In the genomic region with DNA sequence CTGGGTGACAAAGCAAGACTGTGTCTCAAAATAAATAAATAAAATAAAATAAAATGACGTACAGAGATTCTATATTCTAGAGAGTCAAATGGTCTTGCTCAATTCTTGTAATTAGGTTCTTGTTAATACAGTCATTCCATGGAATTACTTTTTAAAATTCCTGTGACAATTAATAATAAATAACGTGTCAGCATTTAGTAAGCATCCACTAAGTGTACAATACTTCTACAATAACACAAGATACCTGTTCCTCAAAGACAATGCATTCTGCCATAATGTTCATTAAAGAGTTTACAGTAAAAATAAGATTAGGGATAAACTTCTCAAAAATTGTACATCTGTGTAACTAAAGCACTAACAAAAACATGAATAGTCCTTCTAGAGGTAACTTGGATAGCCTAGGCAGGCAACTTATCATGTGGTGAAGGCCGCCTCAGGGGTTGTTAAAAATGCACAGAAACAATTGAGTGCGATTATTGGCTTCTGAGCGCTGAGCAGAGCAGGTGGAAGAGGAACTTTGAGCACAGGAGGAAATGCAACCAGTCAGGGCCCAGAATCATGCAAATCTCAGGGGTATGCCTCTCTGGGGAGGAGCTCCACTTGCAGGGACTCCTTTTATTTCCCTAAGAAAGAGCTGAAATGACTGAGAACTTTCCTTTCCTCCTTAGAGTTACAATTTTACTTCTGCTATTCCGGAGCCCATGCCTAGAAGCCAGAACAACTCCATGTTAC, we compare ENCODE assay signal across 9 cellular contexts. TPM values are rescaled to one million over a fixed set of nuclear protein-coding genes. Genes with fewer than 3 reads are reported as not detected.
A peak's percentile ranks its signal among the peaks of the same experiment; 100 is the strongest.
DNase-seq lines count a peak whose midpoint lies in the region; ATAC-seq and TF ChIP-seq lines count a peak whose summit lies in the region.
"Had no signal": no experiment of that assay in that cellular context is flagged by ENCODE, and none has a peak within 500 bp of the region (broad histone marks: within the 10 kb centered on the region; RNA-seq: fewer than 3 reads in every experiment).

No MANE protein-coding gene starts in this region.

- peak overlapping the region; percentile 23 to 92 (median 30) for H3K27ac Mint-ChIP-seq in IgD-negative memory B cell
- H3K27ac Mint-ChIP-seq in neural progenitor cell, result no peak overlapping the region
- H3K27ac Mint-ChIP-seq: activated T-helper 17 cell treated with anti-CD3 and anti-CD28 coated beads, Interleukin-2, amount 50 U/mL, for 72 hours; stimulated activated effector memory CD8-positive, alpha-beta T cell treated with anti-CD3 and anti-CD28 coated beads, Interleukin-12 subunit alpha, Interleukin-12 subunit beta, amount 100 ng/mL, for 72 hours had no signal

- no peaks in the 10 kb centered on the region for H3K9me3 ChIP-seq in neural progenitor cell (ENCODE audit: low read depth)
- H3K9me3 ChIP-seq in PC-9 (ENCODE audit: insufficient read depth, low read depth), result no peaks in the 10 kb centered on the region

- CTCF ChIA-PET in PC-9 (lab: Charles Lee), result no interaction called here

- H3K4me1 Mint-ChIP-seq in IgD-negative memory B cell (peaks cover 40 to 59% (median 42%) of the 10 kb centered on the region in 3 donors), neural progenitor cell (no peaks in the 10 kb centered on the region)
- H3K4me1 Mint-ChIP-seq: stimulated activated effector memory CD8-positive, alpha-beta T cell treated with anti-CD3 and anti-CD28 coated beads, Interleukin-12 subunit alpha, Interleukin-12 subunit beta, amount 100 ng/mL, for 72 hours had no signal

- H4K20me1 ChIP-seq in neural progenitor cell (ENCODE audit: low read depth) (no peaks in the 10 kb centered on the region), PC-9 (ENCODE audit: insufficient read depth) (no peaks in the 10 kb centered on the region)

- H3K4me3 ChIP-seq in neural progenitor cell, result no peak overlapping the region
- H3K4me3 ChIP-seq in PC-9, result no peak overlapping the region

- H3K79me2 ChIP-seq in neural progenitor cell (ENCODE audit: low read depth) (no peaks in the 10 kb centered on the region), PC-9 (ENCODE audit: low read depth) (no peaks in the 10 kb centered on the region)

- H3K4me2 ChIP-seq in neural progenitor cell, result no peak overlapping the region
- H3K4me2 ChIP-seq in PC-9, result no peak overlapping the region

- POLR2A ChIA-PET in PC-9 (lab: Charles Lee; ENCODE audit: unreplicated experiment), result interaction anchor here (0.7 kb wide), 1 partner anchor 85 kb away, joined by 3 read pairs; no protein-coding TSS in a partner anchor

- no peaks in the 10 kb centered on the region for H3K27me3 ChIP-seq in neural progenitor cell
- no peaks in the 10 kb centered on the region for H3K27me3 ChIP-seq in PC-9 (ENCODE audit: insufficient read depth, low read depth)

- ATAC-seq in GM19023 (IDR thresholded peaks at IDR 0.05; ENCODE audit: unreplicated experiment), result peak; percentile 96
- ATAC-seq in HG02610 (IDR thresholded peaks at IDR 0.05; ENCODE audit: unreplicated experiment), result peak; percentile 96
- ATAC-seq: activated T-helper 17 cell treated with anti-CD3 and anti-CD28 coated beads, Interleukin-2, amount 50 U/mL, for 72 hours; stimulated activated effector memory CD8-positive, alpha-beta T cell treated with anti-CD3 and anti-CD28 coated beads, Interleukin-12 subunit alpha, Interleukin-12 subunit beta, amount 100 ng/mL, for 72 hours had no signal

- H3K27ac ChIP-seq in neural progenitor cell (no peak overlapping the region), PC-9 (no peak overlapping the region)

- intact Hi-C loops in PC-9 (cut with micrococcal nuclease; ENCODE audit: unreplicated experiment), result no loop called here

- no peak overlapping the region for H3K9ac ChIP-seq in neural progenitor cell

- H2AFZ ChIP-seq in neural progenitor cell (replicated peaks), result no peak overlapping the region
- H2AFZ ChIP-seq in PC-9, result no peak overlapping the region

- TF ChIP-seq CTCF in neural progenitor cell (IDR thresholded peaks at IDR 0.05) (no peak), PC-9 (conservative IDR thresholded peaks at IDR 0.05) (no peak)

- no peaks in the 10 kb centered on the region for H3K27me3 Mint-ChIP-seq in IgD-negative memory B cell
- peaks cover 4% of the 10 kb centered on the region for H3K27me3 Mint-ChIP-seq in neural progenitor cell (ENCODE audit: insufficient read depth, low read depth)
- H3K27me3 Mint-ChIP-seq: activated T-helper 17 cell treated with anti-CD3 and anti-CD28 coated beads, Interleukin-2, amount 50 U/mL, for 72 hours had no signal

- DNase-seq in neural progenitor cell (ENCODE audit: low spot score) (peak; percentile 1), PC-9 (no peak), SW 1271 (lab: John Stamatoyannopoulos, UW) (no peak), AG08395 (ENCODE audit: low spot score) (no peak)

- H3K4me1 ChIP-seq in neural progenitor cell (no peaks in the 10 kb centered on the region), PC-9 (replicated peaks; ENCODE audit: insufficient read depth) (peaks cover 6% of the 10 kb centered on the region; the same call in 1 of the 2 replicates)

- no peaks in the 10 kb centered on the region for H3F3A ChIP-seq in neural progenitor cell (ENCODE audit: low read depth)
- H3F3A ChIP-seq in PC-9 (ENCODE audit: insufficient read depth, low read depth), result peaks cover 4% of the 10 kb centered on the region; the same call in 1 of the 2 replicates

- H3K9me2 ChIP-seq in PC-9 (ENCODE audit: insufficient read depth), result no peaks in the 10 kb centered on the region

- H3K9me3 Mint-ChIP-seq in IgD-negative memory B cell (no peaks in the 10 kb centered on the region), neural progenitor cell (no peaks in the 10 kb centered on the region)
- H3K9me3 Mint-ChIP-seq: activated T-helper 17 cell treated with anti-CD3 and anti-CD28 coated beads, Interleukin-2, amount 50 U/mL, for 72 hours; stimulated activated effector memory CD8-positive, alpha-beta T cell treated with anti-CD3 and anti-CD28 coated beads, Interleukin-12 subunit alpha, Interleukin-12 subunit beta, amount 100 ng/mL, for 72 hours had no signal

- H3K36me3 Mint-ChIP-seq in IgD-negative memory B cell (peaks cover 18% of the 10 kb centered on the region), neural progenitor cell (peaks cover 6% of the 10 kb centered on the region)

- H3K36me3 ChIP-seq in neural progenitor cell, result peaks cover 12% of the 10 kb centered on the region
- H3K36me3 ChIP-seq in PC-9 (ENCODE audit: low read depth), result peaks cover 7% of the 10 kb centered on the region; the same call in 1 of the 2 replicates

- peak overlapping the region; percentile 22 to 91 (median 77) for H3K4me3 Mint-ChIP-seq in IgD-negative memory B cell
- H3K4me3 Mint-ChIP-seq in neural progenitor cell, result no peak overlapping the region
- H3K4me3 Mint-ChIP-seq: activated T-helper 17 cell treated with anti-CD3 and anti-CD28 coated beads, Interleukin-2, amount 50 U/mL, for 72 hours; stimulated activated effector memory CD8-positive, alpha-beta T cell treated with anti-CD3 and anti-CD28 coated beads, Interleukin-12 subunit alpha, Interleukin-12 subunit beta, amount 100 ng/mL, for 72 hours had no signal

- BruUV-seq in PC-9 (replicated peaks; lab: Mats Ljungman, UMichigan), result no TSS peak

RNA-seq across cellular contexts. Expression of gene QRSL1, which starts 37.1 kb away (rescaled TPM):
- polyA plus RNA-seq in IgD-negative memory B cell, result 78.5 TPM
- 15.0 and 23.0 TPM in 2 replicates for total RNA-seq in neural progenitor cell (ENCODE audit: low replicate concordance)
- total RNA-seq in PC-9 (2021), result 11.7 and 13.4 TPM in 2 replicates

RNA-seq across cellular contexts. Expression of gene RTN4IP1, which starts 37.2 kb away (rescaled TPM):
- 14.2 TPM for polyA plus RNA-seq in IgD-negative memory B cell
- 10.2 and 11.8 TPM in 2 replicates for total RNA-seq in neural progenitor cell (ENCODE audit: low replicate concordance)
- 8.1 and 10.0 TPM in 2 replicates for total RNA-seq in PC-9 (2021)
